In genomic region chr13:50919291-50919690, GRCh38 we compare ENCODE assay signal across 23 cellular contexts. TPM values are rescaled to one million over a fixed set of nuclear protein-coding genes. Genes with fewer than 3 reads are reported as not detected.
A peak's percentile ranks its signal among the peaks of the same experiment; 100 is the strongest.
DNase-seq lines count a peak whose midpoint lies in the region; ATAC-seq and TF ChIP-seq lines count a peak whose summit lies in the region.
"Had no signal": no experiment of that assay in that cellular context is flagged by ENCODE, and none has a peak within 500 bp of the region (broad histone marks: within the 10 kb centered on the region; RNA-seq: fewer than 3 reads in every experiment).

No MANE protein-coding gene starts in this region.

- no peak overlapping the region for H3K4me3 Mint-ChIP-seq in activated naive CD8-positive, alpha-beta T cell
- no peak overlapping the region for H3K4me3 Mint-ChIP-seq in activated naive CD8-positive, alpha-beta T cell treated with anti-CD3 and anti-CD28 coated beads, Interleukin-2, amount 50 U/mL, for 24 hours
- no peak overlapping the region for H3K4me3 Mint-ChIP-seq in brain
- H3K4me3 Mint-ChIP-seq in stimulated activated naive B cell treated with anti-CD40 and anti-IgM and Interleukin-4, amounts not matched to agents 10 μg/mL and 1 μg/mL and 100 μg/mL, for 72 hours: no peak overlapping the region
- H3K4me3 Mint-ChIP-seq: activated naive CD4-positive, alpha-beta T cell treated with anti-CD3 and anti-CD28 coated beads, Interleukin-2, amount 50 U/mL, for 24 hours; memory B cell; WTC11 had no signal

- H3K9me3 Mint-ChIP-seq in activated naive CD8-positive, alpha-beta T cell (ENCODE audit: low read depth): peaks cover 23% of the 10 kb centered on the region
- H3K9me3 Mint-ChIP-seq in activated naive CD8-positive, alpha-beta T cell treated with anti-CD3 and anti-CD28 coated beads, Interleukin-2, amount 50 U/mL, for 24 hours: peaks cover 22% of the 10 kb centered on the region
- peaks cover 27 to 43% (median 42%) of the 10 kb centered on the region in 5 experiments for H3K9me3 Mint-ChIP-seq in brain
- H3K9me3 Mint-ChIP-seq in stimulated activated naive B cell treated with anti-CD40 and anti-IgM and Interleukin-4, amounts not matched to agents 10 μg/mL and 1 μg/mL and 100 μg/mL, for 72 hours: peaks cover 17 to 20% of the 10 kb centered on the region in 2 donors

- H3K27ac Mint-ChIP-seq in activated naive CD8-positive, alpha-beta T cell: peak overlapping the region; percentile 48
- H3K27ac Mint-ChIP-seq in activated naive CD8-positive, alpha-beta T cell treated with anti-CD3 and anti-CD28 coated beads, Interleukin-2, amount 50 U/mL, for 24 hours: no peak overlapping the region
- peak overlapping the region in 3 of 5 experiments; percentile 43 to 61 (median 48) for H3K27ac Mint-ChIP-seq in brain
- H3K27ac Mint-ChIP-seq in stimulated activated naive B cell treated with anti-CD40 and anti-IgM and Interleukin-4, amounts not matched to agents 10 μg/mL and 1 μg/mL and 100 μg/mL, for 72 hours: peak overlapping the region; percentile 15
- H3K27ac Mint-ChIP-seq: activated T-helper 2 cell treated with anti-CD3 and anti-CD28 coated beads, Interferon-gamma antibody, Interleukin-2, Interleukin-4, amounts not matched to agents 10 μg/mL and 5 μg/mL and 100 μg/mL, durations not matched to agents 14 hours and 24 hours and 36 hours; memory B cell; WTC11 had no signal

- no peak for DNase-seq in activated naive CD8-positive, alpha-beta T cell treated with anti-CD3 and anti-CD28 coated beads, Interleukin-2, amount 50 U/mL, for 24 hours
- DNase-seq in MV-4-11 (lab: John Stamatoyannopoulos, UW) (peak; percentile 73), NCI-H226 (no peak), cerebellar nuclear complex (lab: John Stamatoyannopoulos, UW) (no peak)
- DNase-seq in stimulated activated naive B cell treated with anti-CD40 and anti-IgM and Interleukin-4, amounts not matched to agents 10 μg/mL and 1 μg/mL and 100 μg/mL, for 72 hours: no peak
- DNase-seq: activated CD4-positive, alpha-beta T cell treated with anti-CD3 and anti-CD28 coated beads, Interleukin-2, amount 50 U/mL, for 48 hours; anterior cingulate cortex; gastrocnemius medialis; left cardiac atrium; NCI-H2081; NCI-H345; NCI-H774; small intestine; stomach; T1000; thyroid gland had no signal

- no peaks in the 10 kb centered on the region for H3K27me3 Mint-ChIP-seq in activated naive CD8-positive, alpha-beta T cell
- no peaks in the 10 kb centered on the region for H3K27me3 Mint-ChIP-seq in activated naive CD8-positive, alpha-beta T cell treated with anti-CD3 and anti-CD28 coated beads, Interleukin-2, amount 50 U/mL, for 24 hours
- H3K27me3 Mint-ChIP-seq in brain: peaks cover 2% of the 10 kb centered on the region
- H3K27me3 Mint-ChIP-seq in stimulated activated naive B cell treated with anti-CD40 and anti-IgM and Interleukin-4, amounts not matched to agents 10 μg/mL and 1 μg/mL and 100 μg/mL, for 72 hours: no peaks in the 10 kb centered on the region
- H3K27me3 Mint-ChIP-seq: activated naive CD4-positive, alpha-beta T cell treated with anti-CD3 and anti-CD28 coated beads, Interleukin-2, amount 50 U/mL, for 24 hours; memory B cell had no signal

- no peak for ATAC-seq in activated naive CD8-positive, alpha-beta T cell treated with anti-CD3 and anti-CD28 coated beads, Interleukin-2, amount 50 U/mL, for 24 hours
- no peak for ATAC-seq in stimulated activated naive B cell treated with anti-CD40 and anti-IgM and Interleukin-4, amounts not matched to agents 10 μg/mL and 1 μg/mL and 100 μg/mL, for 72 hours (replicated peaks)
- ATAC-seq in GM18867 (IDR thresholded peaks at IDR 0.05; ENCODE audit: unreplicated experiment): no peak
- ATAC-seq: gastrocnemius medialis, WTC11 had no signal

- no peak for TF ChIP-seq CTCF in brain (conservative IDR thresholded peaks at IDR 0.05)

- H3K4me1 Mint-ChIP-seq in activated naive CD8-positive, alpha-beta T cell (ENCODE audit: low read depth): peaks cover 58% of the 10 kb centered on the region
- peaks cover 54% of the 10 kb centered on the region for H3K4me1 Mint-ChIP-seq in activated naive CD8-positive, alpha-beta T cell treated with anti-CD3 and anti-CD28 coated beads, Interleukin-2, amount 50 U/mL, for 24 hours
- peaks cover 30% of the 10 kb centered on the region for H3K4me1 Mint-ChIP-seq in brain
- H3K4me1 Mint-ChIP-seq in stimulated activated naive B cell treated with anti-CD40 and anti-IgM and Interleukin-4, amounts not matched to agents 10 μg/mL and 1 μg/mL and 100 μg/mL, for 72 hours: peaks cover 37 to 61% of the 10 kb centered on the region in 2 donors

- H3K36me3 Mint-ChIP-seq in activated naive CD8-positive, alpha-beta T cell: peaks cover 30% of the 10 kb centered on the region
- peaks cover 40% of the 10 kb centered on the region for H3K36me3 Mint-ChIP-seq in activated naive CD8-positive, alpha-beta T cell treated with anti-CD3 and anti-CD28 coated beads, Interleukin-2, amount 50 U/mL, for 24 hours (ENCODE audit: low read depth)
- H3K36me3 Mint-ChIP-seq in brain: peaks cover 48% of the 10 kb centered on the region
- peaks cover 33 to 35% of the 10 kb centered on the region in 2 donors for H3K36me3 Mint-ChIP-seq in stimulated activated naive B cell treated with anti-CD40 and anti-IgM and Interleukin-4, amounts not matched to agents 10 μg/mL and 1 μg/mL and 100 μg/mL, for 72 hours

RNA-seq across cellular contexts. Expression of gene RNASEH2B, which starts 9.7 kb away (rescaled TPM):
- polyA plus RNA-seq in brain (ENCODE audit: insufficient read depth, low read depth, low replicate concordance): 17.1 TPM
